In the genomic region with DNA sequence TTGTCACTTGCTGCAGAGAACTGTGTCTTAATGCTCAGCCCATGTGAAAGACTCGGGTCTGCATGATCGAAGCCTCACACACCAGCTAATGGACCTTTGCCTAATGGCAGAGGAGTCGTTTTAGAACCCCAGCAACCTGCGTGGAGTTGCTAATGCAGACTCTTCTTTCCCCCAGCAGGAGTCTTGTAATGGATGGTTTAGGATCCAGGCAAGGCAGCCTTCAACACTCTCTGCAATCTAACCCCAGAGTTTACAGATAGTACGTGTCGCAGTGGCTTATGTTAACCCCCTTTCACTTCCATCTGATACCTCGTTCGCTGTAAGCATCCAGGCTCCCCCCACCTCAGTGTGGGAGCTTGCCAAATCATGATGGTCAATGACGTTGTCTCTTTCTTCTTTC, we compare ENCODE assay signal across 23 cellular contexts.
DNase-seq lines count a peak whose midpoint lies in the region; ATAC-seq, FAIRE-seq and TF ChIP-seq lines count a peak whose summit lies in the region.
"Had no signal": no experiment of that assay in that cellular context is flagged by ENCODE, and none has a peak within 500 bp of the region (broad histone marks: within the 10 kb centered on the region; RNA-seq: fewer than 3 reads in every experiment).

No MANE protein-coding gene starts in this region.

- H3K9me3 ChIP-seq in Panc1 (ENCODE audit: control insufficient read depth, insufficient read depth, low read depth, low read length) (no peaks in the 10 kb centered on the region), neural cell (ENCODE audit: low read length) (no peaks in the 10 kb centered on the region)
- H3K9me3 ChIP-seq: BE2C, Caco-2 had no signal

- no peak overlapping the region for H3K4me3 ChIP-seq in Panc1 (ENCODE audit: low read depth in 2 of 2, low read length in 2 of 2)
- H3K4me3 ChIP-seq in bronchial epithelial cell (ENCODE audit: low read depth, low read length): no peak overlapping the region
- H3K4me3 ChIP-seq in neural cell (ENCODE audit: low read length): no peak overlapping the region
- H3K4me3 ChIP-seq: K562 had no signal

- CTCF ChIA-PET in Panc1 (lab: Charles Lee): no interaction called here

- POLR2A ChIA-PET in Panc1 (lab: Charles Lee): no interaction called here

- H4K20me1 ChIP-seq in neural cell (ENCODE audit: insufficient read depth): no peaks in the 10 kb centered on the region

- H3K9me2 ChIP-seq in neural cell (ENCODE audit: insufficient read depth, low read length): no peaks in the 10 kb centered on the region

- no peaks in the 10 kb centered on the region for H3K36me3 ChIP-seq in Panc1 (ENCODE audit: control insufficient read depth, insufficient read depth, low read length)
- peaks cover 6% of the 10 kb centered on the region for H3K36me3 ChIP-seq in bronchial epithelial cell (ENCODE audit: control insufficient read depth, insufficient read depth, low read length)
- peaks cover 16% of the 10 kb centered on the region for H3K36me3 ChIP-seq in neural cell (ENCODE audit: insufficient read depth, low read length)
- H3K36me3 ChIP-seq: BE2C had no signal

- no peak overlapping the region for H2AFZ ChIP-seq in neural cell (ENCODE audit: low read depth, low read length)

- no peaks in the 10 kb centered on the region for H3K79me2 ChIP-seq in neural cell (replicated peaks; ENCODE audit: insufficient read depth, low read length)

- DNase-seq in Panc1 (ENCODE audit: low read depth, low spot score): no peak
- no peak for DNase-seq in bronchial epithelial cell (ENCODE audit: low read depth)
- peak; percentile 33 for DNase-seq in iPS-NIHi11 (ENCODE audit: low spot score)
- DNase-seq in activated T-cell treated with anti-CD3 and anti-CD28 coated beads, Interleukin-2, amount 50 U/mL, for 4 hours: no peak
- DNase-seq in NOMO-1 treated with DMSO at 0.1 percent for 48 hours (lab: John Stamatoyannopoulos, UW; ENCODE audit: unreplicated experiment): no peak
- DNase-seq: ACHN; BE2C; C1 segment of cervical spinal cord; Caco-2; CD4-positive, CD25-positive, alpha-beta regulatory T cell; HFFc6; IMR-90 had no signal

- no peak for TF ChIP-seq EP300 in neural cell (conservative IDR thresholded peaks at IDR 0.05; ENCODE audit: poor library complexity, severe bottlenecking)

- ATAC-seq in Panc1: no peak
- no peak for ATAC-seq in activated T-cell treated with anti-CD3 and anti-CD28 coated beads, Interleukin-2, amount 50 U/mL, for 4 hours
- no peak for ATAC-seq in GM21825 (IDR thresholded peaks at IDR 0.05; ENCODE audit: unreplicated experiment)
- ATAC-seq: HCT116, K562 had no signal

- H3K27me3 ChIP-seq in Panc1 (ENCODE audit: control insufficient read depth, insufficient read depth, low read length) (no peaks in the 10 kb centered on the region), bronchial epithelial cell (ENCODE audit: control insufficient read depth, insufficient read depth, low read length) (no peaks in the 10 kb centered on the region), neural cell (ENCODE audit: insufficient read depth, low read depth, low read length) (no peaks in the 10 kb centered on the region)
- H3K27me3 ChIP-seq: BE2C had no signal

- no peaks in the 10 kb centered on the region for H3F3A ChIP-seq in neural cell (ENCODE audit: insufficient read depth, low read length, poor library complexity, severe bottlenecking)

- no peak overlapping the region for H3K27ac ChIP-seq in Panc1 (ENCODE audit: low read length)
- H3K27ac ChIP-seq in neural cell (ENCODE audit: low read length): no peak overlapping the region
- H3K27ac ChIP-seq: HL-60 had no signal

- no peak for TF ChIP-seq RAD21 in neural cell (conservative IDR thresholded peaks at IDR 0.05)

- peaks cover 4% of the 10 kb centered on the region for H3K27me3 Mint-ChIP-seq in activated T-cell treated with anti-CD3 and anti-CD28 coated beads, Interleukin-2, amount 50 U/mL, for 4 hours (ENCODE audit: low read depth)
- H3K27me3 Mint-ChIP-seq: CD4-positive, CD25-positive, alpha-beta regulatory T cell had no signal

- TSS peak; percentile 36 for BruUV-seq in Panc1 (replicated peaks; lab: Mats Ljungman, UMichigan)

- in situ Hi-C loops in Panc1 (cut with HindIII; ENCODE audit: low pct_unique_long_range_greater_than_20kb, low sequenced_read_pairs): no loop called here

- no peak overlapping the region for H3K4me3 Mint-ChIP-seq in activated T-cell treated with anti-CD3 and anti-CD28 coated beads, Interleukin-2, amount 50 U/mL, for 4 hours
- H3K4me3 Mint-ChIP-seq: CD4-positive, CD25-positive, alpha-beta regulatory T cell; HFFc6 had no signal

- intact Hi-C loops in Panc1 (cut with micrococcal nuclease; ENCODE audit: unreplicated experiment): no loop called here

- H3K4me1 Mint-ChIP-seq in activated T-cell treated with anti-CD3 and anti-CD28 coated beads, Interleukin-2, amount 50 U/mL, for 4 hours (ENCODE audit: low read depth): no peaks in the 10 kb centered on the region
- H3K4me1 Mint-ChIP-seq: CD4-positive, CD25-positive, alpha-beta regulatory T cell had no signal

- peak; percentile 75 for FAIRE-seq in bronchial epithelial cell (lab: Jason Lieb, UNC)
- FAIRE-seq: A204.1, D721Med, G401.6, GM12892, GM18507, H54, K562 had no signal

- no peaks in the 10 kb centered on the region for H3K36me3 Mint-ChIP-seq in activated T-cell treated with anti-CD3 and anti-CD28 coated beads, Interleukin-2, amount 50 U/mL, for 4 hours (ENCODE audit: insufficient read depth)
- H3K36me3 Mint-ChIP-seq: CD4-positive, CD25-positive, alpha-beta regulatory T cell had no signal

- TF ChIP-seq CTCF in Panc1 (IDR thresholded peaks at IDR 0.05): no peak
- TF ChIP-seq CTCF in bronchial epithelial cell (IDR thresholded peaks at IDR 0.05; ENCODE audit: insufficient read depth, low read length, severe bottlenecking): no peak
- no peak for TF ChIP-seq CTCF in neural cell (IDR thresholded peaks at IDR 0.05; ENCODE audit: poor library complexity, severe bottlenecking)

- H3K4me1 ChIP-seq in Panc1 (ENCODE audit: control insufficient read depth, insufficient read depth, low read length): no peaks in the 10 kb centered on the region
- H3K4me1 ChIP-seq: BE2C, Caco-2 had no signal

- H3K9me3 Mint-ChIP-seq in activated T-cell treated with anti-CD3 and anti-CD28 coated beads, Interleukin-2, amount 50 U/mL, for 4 hours: no peaks in the 10 kb centered on the region
- H3K9me3 Mint-ChIP-seq: HFFc6 had no signal

- H3K4me2 ChIP-seq in neural cell (ENCODE audit: low read length): no peak overlapping the region

- no peak overlapping the region for H3K9ac ChIP-seq in neural cell (ENCODE audit: low read length)

TF ChIP-seq in neural cell, 6 proteins besides CTCF, POLR2A, EP300 and RAD21:
- TF ChIP-seq EZH2 (IDR thresholded peaks at IDR 0.05; ENCODE audit: borderline replicate concordance, insufficient read depth, low read length, poor library complexity, severe bottlenecking) (no peak), REST (IDR thresholded peaks at IDR 0.05; ENCODE audit: borderline replicate concordance) (no peak), MXI1 (conservative IDR thresholded peaks at IDR 0.05; ENCODE audit: poor library complexity, severe bottlenecking) (no peak), POLR2AphosphoS5 (IDR thresholded peaks at IDR 0.05) (peak; percentile 83), TAF1 (IDR thresholded peaks at IDR 0.05; ENCODE audit: low read depth) (no peak), SMC3 (conservative IDR thresholded peaks at IDR 0.05; ENCODE audit: poor library complexity) (peak; percentile 14)
